Comparison of ENCODE assay signal across 13 cellular contexts in the genomic region with DNA sequence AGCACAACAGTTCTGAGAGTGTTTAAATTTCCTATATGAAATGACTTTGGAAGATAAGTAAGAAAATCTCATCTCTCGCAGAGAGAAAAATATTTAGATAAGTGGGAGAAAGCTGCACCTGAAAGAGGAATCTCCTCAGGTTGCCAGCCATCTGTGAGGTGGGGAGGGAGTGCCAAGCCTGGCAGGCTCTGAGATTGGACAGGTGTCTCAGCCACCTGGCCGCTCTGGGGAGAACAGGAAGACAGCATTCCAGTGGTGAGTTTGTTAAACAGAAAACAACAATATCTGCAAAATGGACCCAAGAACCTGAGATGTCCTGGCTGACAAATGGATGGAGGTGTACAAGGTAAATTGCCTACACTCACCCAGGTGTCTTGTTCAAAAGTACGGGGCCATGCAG.
DNase-seq lines count a peak whose midpoint lies in the region; ATAC-seq lines count a peak whose summit lies in the region.
"Had no signal": no experiment of that assay in that cellular context is flagged by ENCODE, and none has a peak within 500 bp of the region (broad histone marks: within the 10 kb centered on the region; RNA-seq: fewer than 3 reads in every experiment).

No MANE protein-coding gene starts in this region.

- DNase-seq in NCI-H748 (lab: John Stamatoyannopoulos, UW; ENCODE audit: unreplicated experiment): peak; percentile 16
- DNase-seq in NCI-H748 treated with DMSO at 0.1 percent for 48 hours (lab: John Stamatoyannopoulos, UW): no peak
- DNase-seq in NCI-H2029 treated with DMSO at 0.1 percent for 48 hours (lab: John Stamatoyannopoulos, UW): peak; percentile 34
- peak; percentile 39 for DNase-seq in NCI-H69 (lab: John Stamatoyannopoulos, UW)
- peak; percentile 10 for DNase-seq in pons (ENCODE audit: low spot score)
- no peak for DNase-seq in NOMO-1 treated with dmso at 0.1 percent for 144 hours (lab: John Stamatoyannopoulos, UW; ENCODE audit: unreplicated experiment)
- DNase-seq: KG1, NCI-H1417 treated with DMSO at 0.1 percent for 48 hours, NCI-H187 treated with DMSO at 0.1 percent for 48 hours, NCI-H226, T1000 had no signal

- no peak for ATAC-seq in GM19023 (IDR thresholded peaks at IDR 0.05; ENCODE audit: unreplicated experiment)
- ATAC-seq in GM18858 (IDR thresholded peaks at IDR 0.05; ENCODE audit: unreplicated experiment): no peak

Comparison
In these comparisons a context has a peak if more than half of its experiments do, and no peak if none do; other contexts are left out.
1. DNase-seq: peak in NCI-H748 (single experiment), NCI-H2029 treated with DMSO at 0.1 percent for 48 hours (single experiment), NCI-H69 (single experiment) and pons (single experiment); none in NCI-H748 treated with DMSO at 0.1 percent for 48 hours (single experiment) and NOMO-1 treated with dmso at 0.1 percent for 144 hours (single experiment).